In genomic region chr17:76670020-76670707, GRCh38 we compare ENCODE assay signal across 1 cellular context.
TF ChIP-seq lines count a peak whose summit lies in the region.

No MANE protein-coding gene starts in this region.

TF ChIP-seq in HEK293, 187 proteins besides CTCF, POLR2A, EP300 and RAD21 (continued from another document):
- TF ChIP-seq TSHZ1 (tag by site-specific recombination; IDR thresholded peaks at IDR 0.05; ENCODE audit: borderline replicate concordance) = no peak
- TF ChIP-seq OVOL3 (tag by site-specific recombination; IDR thresholded peaks at IDR 0.05) = 0 out of 2 replicates have a peak, but pooled peaks have one; percentile 43
- TF ChIP-seq GLI2 (tag by site-specific recombination; IDR thresholded peaks at IDR 0.05; ENCODE audit: borderline replicate concordance, low read depth) = no peak; the same call in 1 of the 2 replicates
